In the genomic region with DNA sequence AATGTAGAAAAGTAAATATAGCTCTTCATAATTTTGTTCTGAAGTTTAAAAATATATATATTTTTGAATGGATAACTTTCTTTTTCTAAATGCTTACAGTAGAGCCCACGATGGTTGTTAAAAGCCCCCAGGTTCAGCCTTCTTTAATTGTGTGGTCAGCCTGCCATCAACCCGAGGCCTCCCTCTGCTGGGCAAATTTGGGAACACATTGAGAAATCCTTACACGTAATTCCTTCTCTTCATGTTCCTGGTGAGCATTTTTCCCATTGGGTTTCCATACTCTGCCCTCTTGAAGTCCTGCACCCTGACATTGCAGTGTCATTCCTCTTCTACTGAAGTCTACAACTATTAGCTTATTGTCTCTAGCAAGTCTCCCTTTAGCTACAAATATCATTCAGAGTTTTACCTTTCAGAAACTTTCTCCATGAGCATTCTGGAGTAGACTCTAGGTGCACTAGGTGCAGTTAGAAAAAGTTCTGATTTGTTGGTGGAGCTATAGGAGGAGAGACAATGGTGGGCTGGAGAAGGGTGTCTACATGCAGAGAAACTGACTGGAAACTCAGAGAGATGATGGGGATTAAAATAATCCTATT, we compare ENCODE assay signal across 8 cellular contexts. TPM values are rescaled to one million over a fixed set of nuclear protein-coding genes. Genes with fewer than 3 reads are reported as not detected.
DNase-seq lines count a peak whose midpoint lies in the region; ATAC-seq and TF ChIP-seq lines count a peak whose summit lies in the region.

No MANE protein-coding gene starts in this region.

- H3K27ac Mint-ChIP-seq in activated CD4-positive, alpha-beta T cell treated with anti-CD3 and anti-CD28 coated beads, Interleukin-2, amount 10 ng/mL, durations not matched to agents 7 days and 5 days: no peak overlapping the region
- no peak overlapping the region for H3K27ac Mint-ChIP-seq in naive thymus-derived CD4-positive, alpha-beta T cell

- TF ChIP-seq POLR2A in erythroblast (IDR thresholded peaks at IDR 0.05; ENCODE audit: low read length): no peak

- ATAC-seq in naive thymus-derived CD4-positive, alpha-beta T cell: peak; percentile 63

- no peaks in the 10 kb centered on the region for H3K9me3 Mint-ChIP-seq in activated CD4-positive, alpha-beta T cell treated with anti-CD3 and anti-CD28 coated beads, Interleukin-2, amount 10 ng/mL, durations not matched to agents 7 days and 5 days
- H3K9me3 Mint-ChIP-seq in naive thymus-derived CD4-positive, alpha-beta T cell: no peaks in the 10 kb centered on the region

- H3K27ac ChIP-seq in naive thymus-derived CD4-positive, alpha-beta T cell (ENCODE audit: low read depth, low read length): no peak overlapping the region

- no peaks in the 10 kb centered on the region for H3K27me3 Mint-ChIP-seq in activated CD4-positive, alpha-beta T cell treated with anti-CD3 and anti-CD28 coated beads, Interleukin-2, amount 10 ng/mL, durations not matched to agents 7 days and 5 days
- H3K27me3 Mint-ChIP-seq in naive thymus-derived CD4-positive, alpha-beta T cell: no peaks in the 10 kb centered on the region

- H3K9me3 ChIP-seq in naive thymus-derived CD4-positive, alpha-beta T cell (ENCODE audit: control insufficient read depth in 2 of 3, low read length in 3 of 3): no peaks in the 10 kb centered on the region

- H3K4me3 ChIP-seq in AG04449 (ENCODE audit: low read depth, low read length) (no peak overlapping the region), GM12864 (ENCODE audit: low read depth, low read length) (no peak overlapping the region)
- no peak overlapping the region for H3K4me3 ChIP-seq in naive thymus-derived CD4-positive, alpha-beta T cell (ENCODE audit: low read length)

- H3K36me3 ChIP-seq in naive thymus-derived CD4-positive, alpha-beta T cell (ENCODE audit: control insufficient read depth in 2 of 3, insufficient read depth in 3 of 3, low read length in 3 of 3): peaks cover 0 to 10% (median 0%) of the 10 kb centered on the region in 3 experiments

- POLR2A ChIA-PET in AG04449 (lab: Yijun Ruan, JAX): no interaction called here
- POLR2A ChIA-PET in activated CD4-positive, alpha-beta T cell treated with anti-CD3 and anti-CD28 coated beads, Interleukin-2, amount 10 ng/mL, durations not matched to agents 7 days and 5 days (lab: Charles Lee): no interaction called here
- POLR2A ChIA-PET in naive thymus-derived CD4-positive, alpha-beta T cell (lab: Charles Lee): interaction anchor here (0.8 to 12.4 kb wide), 7 partner anchors 10 to 122 kb away, joined by 3 to 166 read pairs (median 6); a partner anchor contains a TSS

- no peaks in the 10 kb centered on the region for H3K4me1 ChIP-seq in naive thymus-derived CD4-positive, alpha-beta T cell (ENCODE audit: control insufficient read depth in 2 of 2, insufficient read depth in 2 of 2, low read length in 2 of 2)

- intact Hi-C loops in naive thymus-derived CD4-positive, alpha-beta T cell (cut with micrococcal nuclease): loop anchor here in 1 of 2 donors (1.0 to 5.0 kb wide), 3 partner anchors 14 to 781 kb away; a partner anchor contains a TSS

- no peaks in the 10 kb centered on the region for H3K27me3 ChIP-seq in naive thymus-derived CD4-positive, alpha-beta T cell (ENCODE audit: control insufficient read depth in 2 of 2, insufficient read depth in 2 of 2, low read length in 2 of 2)

- peaks cover 12% of the 10 kb centered on the region for H3K4me1 Mint-ChIP-seq in activated CD4-positive, alpha-beta T cell treated with anti-CD3 and anti-CD28 coated beads, Interleukin-2, amount 10 ng/mL, durations not matched to agents 7 days and 5 days
- H3K4me1 Mint-ChIP-seq in naive thymus-derived CD4-positive, alpha-beta T cell: peaks cover 4 to 15% (median 10%) of the 10 kb centered on the region in 7 donors

- peaks cover 2% of the 10 kb centered on the region for H3K36me3 Mint-ChIP-seq in activated CD4-positive, alpha-beta T cell treated with anti-CD3 and anti-CD28 coated beads, Interleukin-2, amount 10 ng/mL, durations not matched to agents 7 days and 5 days (ENCODE audit: low read depth)
- peaks cover under 1 to 38% (median 18%) of the 10 kb centered on the region in 5 donors for H3K36me3 Mint-ChIP-seq in naive thymus-derived CD4-positive, alpha-beta T cell

- TF ChIP-seq CTCF in AG04449 (IDR thresholded peaks at IDR 0.05; ENCODE audit: insufficient read depth, low read length, missing control alignments) (peak; percentile 81), GM12864 (IDR thresholded peaks at IDR 0.05; ENCODE audit: low read depth, low read length, missing control alignments) (peak; percentile 78)

- CTCF ChIA-PET in AG04449 (lab: Yijun Ruan, JAX): interaction anchor here (0.6 to 11.5 kb wide), 26 partner anchors 11 to 1422 kb away, joined by 3 to 283 read pairs (median 5); partner anchors contain the start of gene TRIM38
- CTCF ChIA-PET in activated CD4-positive, alpha-beta T cell treated with anti-CD3 and anti-CD28 coated beads, Interleukin-2, amount 10 ng/mL, durations not matched to agents 7 days and 5 days (lab: Charles Lee): interaction anchor here (0.6 to 17.7 kb wide), 10 partner anchors 9 to 729 kb away, joined by 3 to 157 read pairs (median 4); a partner anchor contains a TSS
- CTCF ChIA-PET in naive thymus-derived CD4-positive, alpha-beta T cell (lab: Charles Lee): interaction anchor here (0.6 to 4.6 kb wide), 12 partner anchors 8 to 1557 kb away, joined by 3 to 48 read pairs (median 4); a partner anchor contains a TSS

- H3K4me3 Mint-ChIP-seq in activated CD4-positive, alpha-beta T cell treated with anti-CD3 and anti-CD28 coated beads, Interleukin-2, amount 10 ng/mL, durations not matched to agents 7 days and 5 days: no peak overlapping the region
- H3K4me3 Mint-ChIP-seq in naive thymus-derived CD4-positive, alpha-beta T cell: no peak overlapping the region

- DNase-seq in AG04449 (ENCODE audit: low read depth, low spot score): no peak
- DNase-seq in GM12864 (ENCODE audit: low read depth): no peak
- DNase-seq in NCI-H2171 (lab: John Stamatoyannopoulos, UW): peak; percentile 29
- DNase-seq in activated CD4-positive, alpha-beta T cell treated with anti-CD3 and anti-CD28 coated beads, Interleukin-2, amount 10 ng/mL, durations not matched to agents 7 days and 5 days: peak; percentile 55
- peak; percentile 46 to 79 for DNase-seq in erythroblast (lab: John Stamatoyannopoulos, UW)
- peak in 6 of 9 donors; percentile 34 to 44 (median 38) for DNase-seq in naive thymus-derived CD4-positive, alpha-beta T cell
- DNase-seq in NCI-H128 (lab: John Stamatoyannopoulos, UW; ENCODE audit: unreplicated experiment): no peak
- no peak for DNase-seq in cerebellar nuclear complex (lab: John Stamatoyannopoulos, UW)

RNA-seq across cellular contexts. Expression of gene TRIM38, which starts 40.6 kb away (rescaled TPM):
- 10 to 100 TPM; 25.4 to 27.6 TPM for total RNA-seq in activated CD4-positive, alpha-beta T cell treated with anti-CD3 and anti-CD28 coated beads, Interleukin-2, amount 10 ng/mL, durations not matched to agents 7 days and 5 days
- total RNA-seq in naive thymus-derived CD4-positive, alpha-beta T cell: 10 to 100 TPM; 17.4 to 32.8 (median 29.9) TPM
- polyA plus RNA-seq in naive thymus-derived CD4-positive, alpha-beta T cell: 1 to 10 TPM; 4.4 to 9.5 TPM

Comparison
In these comparisons a context has a peak if more than half of its experiments do, and no peak if none do; other contexts are left out.
1. DNase-seq: peak in NCI-H2171 (single experiment), activated CD4-positive, alpha-beta T cell treated with anti-CD3 and anti-CD28 coated beads, Interleukin-2, amount 10 ng/mL, durations not matched to agents 7 days and 5 days (single experiment), erythroblast (2 of 2) and naive thymus-derived CD4-positive, alpha-beta T cell (6 of 9); none in AG04449 (single experiment), GM12864 (single experiment), NCI-H128 (single experiment) and cerebellar nuclear complex (0 of 2).